Comparison of ENCODE assay signal across 9 cellular contexts in the genomic region with DNA sequence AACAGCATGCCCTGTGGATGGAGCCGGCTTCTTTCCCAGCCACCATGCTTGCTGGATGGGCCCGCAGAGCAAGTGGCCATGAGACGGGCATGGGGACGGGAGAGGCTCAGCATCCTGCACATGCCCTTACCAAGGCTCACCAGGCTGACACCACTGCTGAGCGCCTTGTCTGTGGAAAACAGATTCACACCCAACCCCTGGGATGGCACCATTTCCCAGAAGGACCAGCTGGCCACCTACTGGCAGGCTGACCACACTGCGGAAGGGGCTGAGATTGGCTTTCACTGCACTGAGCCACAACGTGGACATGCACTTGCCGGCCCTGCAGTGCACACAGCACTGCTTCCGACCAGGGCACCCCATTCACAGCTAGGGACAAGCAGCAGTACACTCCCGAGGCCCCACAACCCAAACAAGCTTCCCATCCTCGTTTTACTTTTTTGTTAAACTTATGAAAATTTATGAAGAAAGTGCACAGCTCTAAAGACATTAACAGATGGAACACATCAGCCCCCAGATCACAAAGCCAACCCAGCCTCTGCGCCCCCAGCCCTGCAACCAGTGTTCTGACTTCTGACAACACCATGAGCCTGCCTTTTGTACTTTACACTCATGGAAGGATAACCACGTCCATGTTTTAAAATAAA. TPM values are rescaled to one million over a fixed set of nuclear protein-coding genes. Genes with fewer than 3 reads are reported as not detected.
DNase-seq lines count a peak whose midpoint lies in the region; ATAC-seq and TF ChIP-seq lines count a peak whose summit lies in the region.
"Had no signal": no experiment of that assay in that cellular context is flagged by ENCODE, and none has a peak within 500 bp of the region (broad histone marks: within the 10 kb centered on the region; RNA-seq: fewer than 3 reads in every experiment).

No MANE protein-coding gene starts in this region.

- H3K27ac Mint-ChIP-seq in MCF 10A (ENCODE audit: low read depth, unreplicated experiment), result no peak overlapping the region

- DNase-seq in AG10803 (ENCODE audit: low read depth), result peak; percentile 64
- DNase-seq in NCI-H69 (lab: John Stamatoyannopoulos, UW), result peak; percentile 60
- peak; percentile 62 for DNase-seq in MCF 10A (ENCODE audit: unreplicated experiment)
- peak in 1 of 2 donors; percentile 59 for DNase-seq in left colon

- POLR2A ChIA-PET in MCF 10A (lab: Yijun Ruan, JAX), result interaction anchor here (0.7 to 1.1 kb wide), 6 partner anchors 8 to 470 kb away, joined by 3 read pairs; a partner anchor contains a TSS

- H3K4me3 ChIP-seq in AG10803 (ENCODE audit: low read length), result no peak overlapping the region

- intact Hi-C loops in MCF 10A (cut with micrococcal nuclease), result loop anchor here (1.0 to 10.0 kb wide), 5 partner anchors 337 to 705 kb away; no protein-coding TSS in a partner anchor
- intact Hi-C loops in left colon (cut with DNase I, micrococcal nuclease), result loop anchor here in 1 of 2 donors (5.0 kb wide), 1 partner anchor 422 kb away; no protein-coding TSS in a partner anchor

- ATAC-seq in left colon (peak; percentile 90), HG02588 (IDR thresholded peaks at IDR 0.05; ENCODE audit: unreplicated experiment) (no peak), GM18498 (IDR thresholded peaks at IDR 0.05; ENCODE audit: unreplicated experiment) (no peak), GM19324 (IDR thresholded peaks at IDR 0.05; ENCODE audit: low FRiP score, unreplicated experiment) (no peak)

- CTCF ChIA-PET in MCF 10A (lab: Yijun Ruan, JAX), result interaction anchor here (0.5 to 1.8 kb wide), 16 partner anchors 8 to 537 kb away, joined by 3 to 6 read pairs (median 4); no protein-coding TSS in a partner anchor

- TF ChIP-seq CTCF in AG10803 (conservative IDR thresholded peaks at IDR 0.05; ENCODE audit: low read length) (peak; percentile 88), GM12874 (IDR thresholded peaks at IDR 0.05; ENCODE audit: insufficient read depth, low read depth, low read length) (peak; percentile 72), MCF 10A (IDR thresholded peaks at IDR 0.05; ENCODE audit: unreplicated experiment) (peak; percentile 69)

- BruUV-seq in MCF 10A (replicated peaks; lab: Mats Ljungman, UMichigan), result no TSS peak

- H3K4me3 Mint-ChIP-seq in MCF 10A (ENCODE audit: unreplicated experiment), result no peak overlapping the region

- H3K36me3 Mint-ChIP-seq in MCF 10A (ENCODE audit: insufficient read depth, unreplicated experiment), result no peaks in the 10 kb centered on the region

- H3K27me3 Mint-ChIP-seq in MCF 10A (ENCODE audit: insufficient read depth, unreplicated experiment), result no peaks in the 10 kb centered on the region

- H3K9me3 Mint-ChIP-seq in MCF 10A (ENCODE audit: unreplicated experiment), result no peaks in the 10 kb centered on the region

- no peaks in the 10 kb centered on the region for H3K4me1 Mint-ChIP-seq in MCF 10A (ENCODE audit: insufficient read depth, unreplicated experiment)

RNA-seq across cellular contexts. Expression of a gene that starts 13.9 kb away (rescaled TPM):
- total RNA-seq in MCF 10A (2022), result not detected in 2 replicates
- not detected for total RNA-seq in left colon
- total RNA-seq: urinary bladder had no signal

RNA-seq across cellular contexts. Expression of a gene that starts 20.3 kb away (rescaled TPM):
- total RNA-seq in MCF 10A (2022), result not detected in 2 replicates
- not detected for total RNA-seq in left colon
- total RNA-seq: urinary bladder had no signal

RNA-seq across cellular contexts. Expression of a gene that starts 21.2 kb away (rescaled TPM):
- total RNA-seq in MCF 10A (2022) (not detected in 2 replicates), left colon (not detected)
- total RNA-seq: urinary bladder had no signal

RNA-seq across cellular contexts. Expression of a gene that starts 26.8 kb away (rescaled TPM):
- total RNA-seq in MCF 10A (2022), result not detected in 2 replicates
- not detected for total RNA-seq in left colon
- total RNA-seq: urinary bladder had no signal

RNA-seq across cellular contexts. Expression of a gene that starts 40.2 kb away (rescaled TPM):
- total RNA-seq in MCF 10A (2022) (not detected in 2 replicates), left colon (not detected)
- total RNA-seq: urinary bladder had no signal
